ENCODE assay signal across 25 cellular contexts in the genomic region with DNA sequence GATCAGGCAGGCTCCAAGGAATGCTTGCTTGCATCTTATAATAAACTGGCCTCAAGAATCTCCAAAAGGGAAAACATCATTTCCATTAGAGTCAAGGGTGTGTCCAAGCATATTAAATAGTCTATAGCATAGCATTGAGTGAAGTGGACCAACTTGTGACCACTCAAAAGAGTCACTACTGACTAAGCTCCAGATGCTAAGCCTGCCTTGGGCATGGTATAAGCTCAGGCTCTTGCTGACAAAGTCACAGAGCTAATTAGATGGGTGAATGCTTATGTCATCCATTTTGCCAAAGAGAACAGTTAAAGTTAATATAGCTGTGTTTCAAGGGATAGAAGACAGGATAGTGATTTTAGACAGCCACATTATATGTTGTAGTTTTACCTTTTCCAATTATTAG.
DNase-seq lines count a peak whose midpoint lies in the region; ATAC-seq, FAIRE-seq and TF ChIP-seq lines count a peak whose summit lies in the region.
"Had no signal": no experiment of that assay in that cellular context is flagged by ENCODE, and none has a peak within 500 bp of the region (broad histone marks: within the 10 kb centered on the region; RNA-seq: fewer than 3 reads in every experiment).

No MANE protein-coding gene starts in this region.

- no peak overlapping the region for H3K27ac ChIP-seq in esophagus muscularis mucosa (replicated peaks in 1 of 4)
- no peak overlapping the region for H3K27ac ChIP-seq in keratinocyte (ENCODE audit: control insufficient read depth, insufficient read depth, low read length)
- H3K27ac ChIP-seq: BLaER1, PC-9, RWPE1 had no signal

- H3K4me1 ChIP-seq in esophagus muscularis mucosa (no peaks in the 10 kb centered on the region), keratinocyte (ENCODE audit: control insufficient read depth, extremely low read depth, insufficient read depth, low read length) (no peaks in the 10 kb centered on the region)
- H3K4me1 ChIP-seq: Caco-2 had no signal

- H3K9me3 ChIP-seq in esophagus muscularis mucosa (no peaks in the 10 kb centered on the region), keratinocyte (ENCODE audit: control insufficient read depth, low read depth, low read length) (no peaks in the 10 kb centered on the region)
- H3K9me3 ChIP-seq: BLaER1, Caco-2 had no signal

- no peaks in the 10 kb centered on the region for H3K9me3 Mint-ChIP-seq in progenitor cell of endocrine pancreas (ENCODE audit: low read depth)
- H3K9me3 Mint-ChIP-seq: CD4-positive, alpha-beta memory T cell had no signal

- peaks cover 5% of the 10 kb centered on the region for H3K4me1 Mint-ChIP-seq in progenitor cell of endocrine pancreas (ENCODE audit: low read depth)
- H3K4me1 Mint-ChIP-seq: CD4-positive, alpha-beta memory T cell had no signal

- H3K27ac Mint-ChIP-seq in progenitor cell of endocrine pancreas, result no peak overlapping the region
- H3K27ac Mint-ChIP-seq: CD4-positive, alpha-beta memory T cell had no signal

- H3K4me3 ChIP-seq in esophagus muscularis mucosa (no peak overlapping the region), keratinocyte (ENCODE audit: control insufficient read depth in 2 of 3, extremely low read depth in 1 of 3, insufficient read depth in 2 of 3, low read depth in 1 of 3, low read length in 3 of 3) (no peak overlapping the region)
- H3K4me3 ChIP-seq: BLaER1, PC-9 had no signal

- H3K9ac ChIP-seq in keratinocyte (ENCODE audit: control insufficient read depth, extremely low read depth, insufficient read depth, low read length), result no peak overlapping the region
- H3K9ac ChIP-seq: BLaER1 had no signal

- no peak for ATAC-seq in HG03520 (IDR thresholded peaks at IDR 0.05; ENCODE audit: unreplicated experiment)
- ATAC-seq: HCT116 had no signal

- no peaks in the 10 kb centered on the region for H3K36me3 Mint-ChIP-seq in progenitor cell of endocrine pancreas (ENCODE audit: insufficient read depth)
- H3K36me3 Mint-ChIP-seq: CD4-positive, alpha-beta memory T cell had no signal

- H3K27me3 Mint-ChIP-seq in progenitor cell of endocrine pancreas, result no peaks in the 10 kb centered on the region

- dilution Hi-C loops in keratinocyte (cut with MboI; ENCODE audit: extremely low pct_ligation_motif_present, low sequenced_read_pairs), result no loop called here

- no peaks in the 10 kb centered on the region for H3K79me2 ChIP-seq in keratinocyte (ENCODE audit: control insufficient read depth, insufficient read depth, low read length)

- no peak for TF ChIP-seq EP300 in esophagus muscularis mucosa (IDR thresholded peaks at IDR 0.05)

- H3K27me3 ChIP-seq in esophagus muscularis mucosa (no peaks in the 10 kb centered on the region), keratinocyte (ENCODE audit: control insufficient read depth, extremely low read depth, insufficient read depth, low read length) (no peaks in the 10 kb centered on the region)
- H3K27me3 ChIP-seq: BLaER1 had no signal

- H3K9me1 ChIP-seq in keratinocyte (ENCODE audit: control insufficient read depth, extremely low read depth, insufficient read depth, low read length), result no peaks in the 10 kb centered on the region

- FAIRE-seq in keratinocyte (lab: Jason Lieb, UNC), result peak; percentile 13
- FAIRE-seq: G401.6 had no signal

- TF ChIP-seq CTCF in esophagus muscularis mucosa (IDR thresholded peaks at IDR 0.05) (no peak), keratinocyte (optimal IDR thresholded peaks at IDR 0.05 in 1 of 3, IDR thresholded peaks at IDR 0.05 in 1 of 3, conservative IDR thresholded peaks at IDR 0.05 in 1 of 3; ENCODE audit: extremely low read depth in 1 of 3, insufficient read depth in 2 of 3, low read length in 3 of 3) (no peak), progenitor cell of endocrine pancreas (IDR thresholded peaks at IDR 0.05; ENCODE audit: unreplicated experiment) (no peak)

- DNase-seq in EL, result peak; percentile 40
- peak; percentile 2 to 56 for DNase-seq in NCI-H524 (lab: John Stamatoyannopoulos, UW)
- DNase-seq in esophagus muscularis mucosa (ENCODE audit: extremely low spot score), result peak; percentile 34
- no peak for DNase-seq in keratinocyte (ENCODE audit: low read depth, low spot score)
- DNase-seq in progenitor cell of endocrine pancreas (ENCODE audit: low spot score, unreplicated experiment), result no peak
- no peak for DNase-seq in activated CD4-positive, alpha-beta T cell treated with anti-CD3 and anti-CD28 coated beads for 48 hours
- DNase-seq: Caco-2; CD4-positive, alpha-beta memory T cell; DMS 273 treated with DMSO at 0.1 percent for 48 hours; DMS79 treated with DMSO at 0.1 percent for 48 hours; GOT3; Kasumi-1; NCI-H1417; NCI-H1694 treated with DMSO at 0.1 percent for 48 hours; NCI-H2081 treated with DMSO at 0.1 percent for 48 hours; NCI-H2171 treated with DMSO at 0.1 percent for 48 hours; NCI-H526 treated with DMSO at 0.1 percent for 48 hours; PC-9; SIG-M5; T-helper 1 cell had no signal

- H3K36me3 ChIP-seq in esophagus muscularis mucosa (peaks cover 0 to 11% (median 0%) of the 10 kb centered on the region in 4 donors), keratinocyte (ENCODE audit: control insufficient read depth in 2 of 2, extremely low read depth in 1 of 2, insufficient read depth in 2 of 2, low read length in 2 of 2) (no peaks in the 10 kb centered on the region)
- H3K36me3 ChIP-seq: BLaER1 had no signal

- no peak overlapping the region for H3K4me3 Mint-ChIP-seq in progenitor cell of endocrine pancreas (ENCODE audit: low read depth)
- H3K4me3 Mint-ChIP-seq: CD4-positive, alpha-beta memory T cell had no signal

- intact Hi-C loops in esophagus muscularis mucosa (cut with DNase I), result no loop called here

- TF ChIP-seq POLR2A in esophagus muscularis mucosa (IDR thresholded peaks at IDR 0.05; ENCODE audit: low read depth), result no peak

- H4K20me1 ChIP-seq in keratinocyte (ENCODE audit: control insufficient read depth, extremely low read depth, insufficient read depth, low read length), result no peaks in the 10 kb centered on the region
- H4K20me1 ChIP-seq: BLaER1 had no signal

- no peak overlapping the region for H2AFZ ChIP-seq in keratinocyte (ENCODE audit: control insufficient read depth, low read length)
- H2AFZ ChIP-seq: PC-9 had no signal

- no peak overlapping the region for H3K4me2 ChIP-seq in keratinocyte (ENCODE audit: control insufficient read depth, extremely low read depth, insufficient read depth, low read depth, low read length)
- H3K4me2 ChIP-seq: BLaER1, PC-9 had no signal

Comparison
In these comparisons a context has a peak if more than half of its experiments do, and no peak if none do; other contexts are left out.
1. DNase-seq: peak in EL (single experiment), NCI-H524 (2 of 2) and esophagus muscularis mucosa (single experiment); none in keratinocyte (single experiment), progenitor cell of endocrine pancreas (single experiment) and activated CD4-positive, alpha-beta T cell treated with anti-CD3 and anti-CD28 coated beads for 48 hours (single experiment).